9 cellular contexts compared by ENCODE assay signal in the genomic region with DNA sequence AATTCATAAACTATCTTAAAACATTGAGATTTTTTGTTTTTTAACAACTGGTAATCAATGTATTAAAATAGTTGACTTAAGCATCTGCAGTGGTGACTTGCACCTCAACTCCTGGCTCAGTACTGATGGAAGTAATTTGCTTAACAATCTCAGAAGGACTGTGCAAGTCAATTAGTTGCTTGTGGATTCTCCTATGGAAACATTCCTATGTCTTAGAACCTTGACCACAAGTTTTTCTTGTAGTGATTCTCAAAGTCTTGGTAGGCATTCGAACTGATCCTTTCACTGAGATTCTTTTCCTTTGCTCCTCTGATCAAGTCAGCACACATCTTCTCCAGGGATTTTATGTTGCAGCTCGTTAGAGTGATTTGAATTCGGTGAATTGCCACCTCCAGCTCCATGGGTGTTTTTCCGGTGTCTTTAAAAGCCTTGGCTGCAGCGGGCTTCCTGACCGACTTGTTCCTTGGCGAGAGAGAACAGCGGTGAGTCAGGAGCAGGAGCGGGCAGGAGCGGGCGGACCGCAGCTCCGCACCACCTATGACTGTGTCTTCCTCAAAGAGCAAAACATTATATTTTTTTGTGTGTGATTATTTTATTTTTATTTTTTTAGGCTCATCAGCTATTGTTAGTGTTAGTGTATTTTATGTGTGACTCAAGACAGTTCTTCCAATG. TPM values are rescaled to one million over a fixed set of nuclear protein-coding genes. Genes with fewer than 3 reads are reported as not detected.
DNase-seq lines count a peak whose midpoint lies in the region; ATAC-seq and TF ChIP-seq lines count a peak whose summit lies in the region.
"Had no signal": no experiment of that assay in that cellular context is flagged by ENCODE, and none has a peak within 500 bp of the region (broad histone marks: within the 10 kb centered on the region; RNA-seq: fewer than 3 reads in every experiment).

No MANE protein-coding gene starts in this region.

- TF ChIP-seq CTCF in fibroblast of lung (conservative IDR thresholded peaks at IDR 0.05 in 1 of 2, IDR thresholded peaks at IDR 0.05 in 1 of 2; ENCODE audit: low read depth in 1 of 2, low read length in 2 of 2) (no peak), parathyroid adenoma (IDR thresholded peaks at IDR 0.05) (no peak)

- no peak for TF ChIP-seq POLR2A in erythroblast (IDR thresholded peaks at IDR 0.05; ENCODE audit: low read length)

- no peaks in the 10 kb centered on the region for H4K20me1 ChIP-seq in fibroblast of lung (ENCODE audit: control insufficient read depth, extremely low read depth, insufficient read depth, low read length)

- peaks cover 16% of the 10 kb centered on the region for H3K36me3 ChIP-seq in fibroblast of lung (ENCODE audit: control insufficient read depth, insufficient read depth, low read length)
- peaks cover 4% of the 10 kb centered on the region for H3K36me3 ChIP-seq in parathyroid adenoma (ENCODE audit: control insufficient read depth, insufficient read depth, low read length)

- ATAC-seq in SK-N-SH treated with all-trans-retinoic acid at 6 μM for 48 hours: peak; percentile 79

- H3K9ac ChIP-seq in fibroblast of lung (ENCODE audit: insufficient read depth, low read length) (no peak overlapping the region), parathyroid adenoma (no peak overlapping the region)

- DNase-seq in GM03348 (ENCODE audit: low spot score) (peak; percentile 42), fibroblast of lung (ENCODE audit: low read depth in 2 of 2) (peak; percentile 42 to 91), 8988T (no peak), NCI-H1694 (lab: John Stamatoyannopoulos, UW) (no peak), NCI-H2029 (lab: John Stamatoyannopoulos, UW) (no peak), erythroblast (lab: John Stamatoyannopoulos, UW) (no peak)
- DNase-seq: activated naive CD8-positive, alpha-beta T cell treated with anti-CD3 and anti-CD28 coated beads, Interleukin-2, amount 10 ng/mL, durations not matched to agents 7 days and 5 days had no signal

- H2AFZ ChIP-seq in fibroblast of lung (ENCODE audit: low read length) (no peak overlapping the region), parathyroid adenoma (no peak overlapping the region)

- H3K4me1 ChIP-seq in fibroblast of lung (ENCODE audit: control insufficient read depth, extremely low read depth, insufficient read depth, low read length) (peaks cover 15% of the 10 kb centered on the region), parathyroid adenoma (peaks cover 6% of the 10 kb centered on the region)

- H3K4me2 ChIP-seq in fibroblast of lung (ENCODE audit: extremely low read depth, insufficient read depth, low read length) (no peak overlapping the region), parathyroid adenoma (ENCODE audit: low read length) (peak overlapping the region; percentile 32)

- H3K27me3 ChIP-seq in fibroblast of lung (ENCODE audit: control insufficient read depth, insufficient read depth, low read length) (no peaks in the 10 kb centered on the region), parathyroid adenoma (ENCODE audit: control insufficient read depth, insufficient read depth, low read length) (no peaks in the 10 kb centered on the region)

- peaks cover 3% of the 10 kb centered on the region for H3K79me2 ChIP-seq in fibroblast of lung (ENCODE audit: control insufficient read depth, insufficient read depth, low read length)
- H3K79me2 ChIP-seq in parathyroid adenoma: peaks cover 20% of the 10 kb centered on the region

- no peak overlapping the region for H3K4me3 ChIP-seq in fibroblast of lung (replicated peaks in 1 of 4; ENCODE audit: control extremely low read depth in 1 of 4, insufficient read depth in 1 of 4, low read depth in 3 of 4, low read length in 4 of 4)
- peak overlapping the region; percentile 33 for H3K4me3 ChIP-seq in parathyroid adenoma (ENCODE audit: low read depth, low read length)

- H3K9me3 ChIP-seq in fibroblast of lung (ENCODE audit: control insufficient read depth, insufficient read depth, low read depth, low read length) (no peaks in the 10 kb centered on the region), parathyroid adenoma (ENCODE audit: control insufficient read depth, low read length) (no peaks in the 10 kb centered on the region)

- no peak overlapping the region for H3K27ac ChIP-seq in fibroblast of lung (ENCODE audit: insufficient read depth, low read length)
- peak overlapping the region; percentile 34 for H3K27ac ChIP-seq in parathyroid adenoma

TF ChIP-seq in SK-N-SH treated with all-trans-retinoic acid at 6 μM for 48 hours, 23 proteins besides CTCF, POLR2A, EP300 and RAD21:
- TF ChIP-seq TCF4 (CRISPR knock-in tag; IDR thresholded peaks at IDR 0.05; ENCODE audit: borderline replicate concordance) (no peak), ISL1 (CRISPR knock-in tag; IDR thresholded peaks at IDR 0.05) (no peak), ZNF70 (CRISPR knock-in tag; IDR thresholded peaks at IDR 0.05) (no peak), CREB5 (CRISPR knock-in tag; IDR thresholded peaks at IDR 0.05; ENCODE audit: low read depth) (no peak), PATZ1 (CRISPR knock-in tag; IDR thresholded peaks at IDR 0.05; ENCODE audit: borderline replicate concordance) (no peak), CSDC2 (CRISPR knock-in tag; IDR thresholded peaks at IDR 0.05) (no peak), ZC3H10 (CRISPR knock-in tag; IDR thresholded peaks at IDR 0.05) (no peak), SNAI2 (CRISPR knock-in tag; IDR thresholded peaks at IDR 0.05) (no peak), ZFP3 (CRISPR knock-in tag; IDR thresholded peaks at IDR 0.05) (no peak)
- TF ChIP-seq, protein P1, sequence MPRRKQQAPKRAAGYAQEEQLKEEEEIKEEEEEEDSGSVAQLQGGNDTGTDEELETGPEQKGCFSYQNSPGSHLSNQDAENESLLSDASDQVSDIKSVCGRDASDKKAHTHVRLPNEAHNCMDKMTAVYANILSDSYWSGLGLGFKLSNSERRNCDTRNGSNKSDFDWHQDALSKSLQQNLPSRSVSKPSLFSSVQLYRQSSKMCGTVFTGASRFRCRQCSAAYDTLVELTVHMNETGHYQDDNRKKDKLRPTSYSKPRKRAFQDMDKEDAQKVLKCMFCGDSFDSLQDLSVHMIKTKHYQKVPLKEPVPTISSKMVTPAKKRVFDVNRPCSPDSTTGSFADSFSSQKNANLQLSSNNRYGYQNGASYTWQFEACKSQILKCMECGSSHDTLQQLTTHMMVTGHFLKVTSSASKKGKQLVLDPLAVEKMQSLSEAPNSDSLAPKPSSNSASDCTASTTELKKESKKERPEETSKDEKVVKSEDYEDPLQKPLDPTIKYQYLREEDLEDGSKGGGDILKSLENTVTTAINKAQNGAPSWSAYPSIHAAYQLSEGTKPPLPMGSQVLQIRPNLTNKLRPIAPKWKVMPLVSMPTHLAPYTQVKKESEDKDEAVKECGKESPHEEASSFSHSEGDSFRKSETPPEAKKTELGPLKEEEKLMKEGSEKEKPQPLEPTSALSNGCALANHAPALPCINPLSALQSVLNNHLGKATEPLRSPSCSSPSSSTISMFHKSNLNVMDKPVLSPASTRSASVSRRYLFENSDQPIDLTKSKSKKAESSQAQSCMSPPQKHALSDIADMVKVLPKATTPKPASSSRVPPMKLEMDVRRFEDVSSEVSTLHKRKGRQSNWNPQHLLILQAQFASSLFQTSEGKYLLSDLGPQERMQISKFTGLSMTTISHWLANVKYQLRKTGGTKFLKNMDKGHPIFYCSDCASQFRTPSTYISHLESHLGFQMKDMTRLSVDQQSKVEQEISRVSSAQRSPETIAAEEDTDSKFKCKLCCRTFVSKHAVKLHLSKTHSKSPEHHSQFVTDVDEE (CRISPR knock-in tag; IDR thresholded peaks at IDR 0.05): no peak

RNA-seq across cellular contexts. Expression of gene HMGXB3, which starts 21.1 kb away (rescaled TPM):
- 25.9 and 29.9 TPM in 2 replicates for total RNA-seq in fibroblast of lung
- 31.5 and 35.3 TPM in 2 replicates for polyA plus RNA-seq in fibroblast of lung
- polyA plus RNA-seq in fibroblast of lung (2012): 20.1 and 20.6 TPM in 2 replicates
- polyA minus RNA-seq in fibroblast of lung (ENCODE audit: low replicate concordance): 56.7 and 74.4 TPM in 2 replicates

RNA-seq across cellular contexts. Expression of gene TIGD6, which starts 21.2 kb away (rescaled TPM):
- total RNA-seq in fibroblast of lung: 8.7 and 10.4 TPM in 2 replicates
- polyA plus RNA-seq in fibroblast of lung: 5.7 and 6.9 TPM in 2 replicates
- 6.1 and 6.2 TPM in 2 replicates for polyA plus RNA-seq in fibroblast of lung (2012)
- 2.7 and 4.8 TPM in 2 replicates for polyA minus RNA-seq in fibroblast of lung (ENCODE audit: low replicate concordance)

Comparison
In these comparisons a context has a peak if more than half of its experiments do, and no peak if none do; other contexts are left out.
1. DNase-seq: peak in GM03348 (single experiment) and fibroblast of lung (2 of 2); none in 8988T (single experiment), NCI-H1694 (single experiment), NCI-H2029 (single experiment) and erythroblast (0 of 2).